ENCODE assay signal across 1 cellular context in genomic region chr3:56818156-56818985, GRCh38.
A peak's percentile ranks its signal among the peaks of the same experiment; 100 is the strongest.
TF ChIP-seq lines count a peak whose summit lies in the region.

No MANE protein-coding gene starts in this region.

TF ChIP-seq in HepG2, 621 proteins besides CTCF, POLR2A, EP300 and RAD21 (continued from another document and continues in another):
- TF ChIP-seq ZNF816 (CRISPR knock-in tag; IDR thresholded peaks at IDR 0.05; ENCODE audit: borderline replicate concordance) (no peak), ZFAT (CRISPR knock-in tag; conservative IDR thresholded peaks at IDR 0.05) (no peak), GABPA (IDR thresholded peaks at IDR 0.05; ENCODE audit: low read depth, low read length) (no peak), GABPA (CRISPR knock-in tag; IDR thresholded peaks at IDR 0.05; ENCODE audit: low read depth) (no peak), ZSCAN22 (CRISPR knock-in tag; IDR thresholded peaks at IDR 0.05) (no peak), DMTF1 (CRISPR knock-in tag; IDR thresholded peaks at IDR 0.05) (no peak), SOX5 (CRISPR knock-in tag; IDR thresholded peaks at IDR 0.05; ENCODE audit: borderline replicate concordance) (peak; percentile 77; the same call in 1 of the 2 replicates), PHF21A (CRISPR knock-in tag; IDR thresholded peaks at IDR 0.05) (peak; percentile 23; the same call in 1 of the 2 replicates), ZSCAN25 (CRISPR knock-in tag; IDR thresholded peaks at IDR 0.05) (0 out of 2 replicates have a peak, but pooled peaks have one; percentile 30), GATAD1 (CRISPR knock-in tag; IDR thresholded peaks at IDR 0.05) (no peak), PAXIP1 (CRISPR knock-in tag; conservative IDR thresholded peaks at IDR 0.05) (peak; percentile 67; the same call in 1 of the 2 replicates), CBX5 (CRISPR knock-in tag; IDR thresholded peaks at IDR 0.05; ENCODE audit: borderline replicate concordance) (no peak), ZNF615 (CRISPR knock-in tag; IDR thresholded peaks at IDR 0.05; ENCODE audit: borderline replicate concordance) (no peak), ELF3 (CRISPR knock-in tag; IDR thresholded peaks at IDR 0.05) (no peak), ZNF546 (CRISPR knock-in tag; conservative IDR thresholded peaks at IDR 0.05) (no peak), KDM4B (CRISPR knock-in tag; IDR thresholded peaks at IDR 0.05) (no peak), FOXA1 (IDR thresholded peaks at IDR 0.05) (no peak), FOXA1 (CRISPR knock-in tag; IDR thresholded peaks at IDR 0.05) (peak; percentile 58; the same call in 1 of the 2 replicates), PHF8 (CRISPR knock-in tag; IDR thresholded peaks at IDR 0.05) (no peak), HMGA1 (CRISPR knock-in tag; conservative IDR thresholded peaks at IDR 0.05) (no peak), ZNF17 (CRISPR knock-in tag; IDR thresholded peaks at IDR 0.05) (no peak), ARNTL (CRISPR knock-in tag; IDR thresholded peaks at IDR 0.05) (no peak), GMEB1 (CRISPR knock-in tag; IDR thresholded peaks at IDR 0.05; ENCODE audit: borderline replicate concordance) (0 out of 2 replicates have a peak, but pooled peaks have one; percentile 9), BCL6 (CRISPR knock-in tag; IDR thresholded peaks at IDR 0.05) (peak; percentile 73), SNAPC2 (CRISPR knock-in tag; IDR thresholded peaks at IDR 0.05) (no peak), RARA (CRISPR knock-in tag; IDR thresholded peaks at IDR 0.05) (peak; percentile 30; the same call in 1 of the 2 replicates), ZNF263 (CRISPR knock-in tag; IDR thresholded peaks at IDR 0.05) (peak; percentile 76), ZNF33B (CRISPR knock-in tag; IDR thresholded peaks at IDR 0.05) (no peak), ZNF136 (CRISPR knock-in tag; IDR thresholded peaks at IDR 0.05; ENCODE audit: low read depth) (no peak), ZNF7 (CRISPR knock-in tag; IDR thresholded peaks at IDR 0.05) (no peak), AHDC1 (CRISPR knock-in tag; IDR thresholded peaks at IDR 0.05; ENCODE audit: borderline replicate concordance) (peak; percentile 53; the same call in 1 of the 2 replicates), WIZ (CRISPR knock-in tag; IDR thresholded peaks at IDR 0.05) (no peak), ZNF3 (CRISPR knock-in tag; IDR thresholded peaks at IDR 0.05) (no peak), CEBPB (IDR thresholded peaks at IDR 0.05; ENCODE audit: borderline replicate concordance, low read depth, low read length) (no peak), RFX1 (IDR thresholded peaks at IDR 0.05) (no peak)
- TF ChIP-seq, protein P1, sequence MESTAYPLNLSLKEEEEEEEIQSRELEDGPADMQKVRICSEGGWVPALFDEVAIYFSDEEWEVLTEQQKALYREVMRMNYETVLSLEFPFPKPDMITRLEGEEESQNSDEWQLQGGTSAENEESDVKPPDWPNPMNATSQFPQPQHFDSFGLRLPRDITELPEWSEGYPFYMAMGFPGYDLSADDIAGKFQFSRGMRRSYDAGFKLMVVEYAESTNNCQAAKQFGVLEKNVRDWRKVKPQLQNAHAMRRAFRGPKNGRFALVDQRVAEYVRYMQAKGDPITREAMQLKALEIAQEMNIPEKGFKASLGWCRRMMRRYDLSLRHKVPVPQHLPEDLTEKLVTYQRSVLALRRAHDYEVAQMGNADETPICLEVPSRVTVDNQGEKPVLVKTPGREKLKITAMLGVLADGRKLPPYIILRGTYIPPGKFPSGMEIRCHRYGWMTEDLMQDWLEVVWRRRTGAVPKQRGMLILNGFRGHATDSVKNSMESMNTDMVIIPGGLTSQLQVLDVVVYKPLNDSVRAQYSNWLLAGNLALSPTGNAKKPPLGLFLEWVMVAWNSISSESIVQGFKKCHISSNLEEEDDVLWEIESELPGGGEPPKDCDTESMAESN (CRISPR knock-in tag; conservative IDR thresholded peaks at IDR 0.05) = no peak
- TF ChIP-seq, protein P2, sequence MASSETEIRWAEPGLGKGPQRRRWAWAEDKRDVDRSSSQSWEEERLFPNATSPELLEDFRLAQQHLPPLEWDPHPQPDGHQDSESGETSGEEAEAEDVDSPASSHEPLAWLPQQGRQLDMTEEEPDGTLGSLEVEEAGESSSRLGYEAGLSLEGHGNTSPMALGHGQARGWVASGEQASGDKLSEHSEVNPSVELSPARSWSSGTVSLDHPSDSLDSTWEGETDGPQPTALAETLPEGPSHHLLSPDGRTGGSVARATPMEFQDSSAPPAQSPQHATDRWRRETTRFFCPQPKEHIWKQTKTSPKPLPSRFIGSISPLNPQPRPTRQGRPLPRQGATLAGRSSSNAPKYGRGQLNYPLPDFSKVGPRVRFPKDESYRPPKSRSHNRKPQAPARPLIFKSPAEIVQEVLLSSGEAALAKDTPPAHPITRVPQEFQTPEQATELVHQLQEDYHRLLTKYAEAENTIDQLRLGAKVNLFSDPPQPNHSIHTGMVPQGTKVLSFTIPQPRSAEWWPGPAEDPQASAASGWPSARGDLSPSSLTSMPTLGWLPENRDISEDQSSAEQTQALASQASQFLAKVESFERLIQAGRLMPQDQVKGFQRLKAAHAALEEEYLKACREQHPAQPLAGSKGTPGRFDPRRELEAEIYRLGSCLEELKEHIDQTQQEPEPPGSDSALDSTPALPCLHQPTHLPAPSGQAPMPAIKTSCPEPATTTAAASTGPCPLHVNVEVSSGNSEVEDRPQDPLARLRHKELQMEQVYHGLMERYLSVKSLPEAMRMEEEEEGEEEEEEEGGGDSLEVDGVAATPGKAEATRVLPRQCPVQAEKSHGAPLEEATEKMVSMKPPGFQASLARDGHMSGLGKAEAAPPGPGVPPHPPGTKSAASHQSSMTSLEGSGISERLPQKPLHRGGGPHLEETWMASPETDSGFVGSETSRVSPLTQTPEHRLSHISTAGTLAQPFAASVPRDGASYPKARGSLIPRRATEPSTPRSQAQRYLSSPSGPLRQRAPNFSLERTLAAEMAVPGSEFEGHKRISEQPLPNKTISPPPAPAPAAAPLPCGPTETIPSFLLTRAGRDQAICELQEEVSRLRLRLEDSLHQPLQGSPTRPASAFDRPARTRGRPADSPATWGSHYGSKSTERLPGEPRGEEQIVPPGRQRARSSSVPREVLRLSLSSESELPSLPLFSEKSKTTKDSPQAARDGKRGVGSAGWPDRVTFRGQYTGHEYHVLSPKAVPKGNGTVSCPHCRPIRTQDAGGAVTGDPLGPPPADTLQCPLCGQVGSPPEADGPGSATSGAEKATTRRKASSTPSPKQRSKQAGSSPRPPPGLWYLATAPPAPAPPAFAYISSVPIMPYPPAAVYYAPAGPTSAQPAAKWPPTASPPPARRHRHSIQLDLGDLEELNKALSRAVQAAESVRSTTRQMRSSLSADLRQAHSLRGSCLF (CRISPR knock-in tag; IDR thresholded peaks at IDR 0.05; ENCODE audit: borderline replicate concordance) = no peak
- TF ChIP-seq, protein P3, sequence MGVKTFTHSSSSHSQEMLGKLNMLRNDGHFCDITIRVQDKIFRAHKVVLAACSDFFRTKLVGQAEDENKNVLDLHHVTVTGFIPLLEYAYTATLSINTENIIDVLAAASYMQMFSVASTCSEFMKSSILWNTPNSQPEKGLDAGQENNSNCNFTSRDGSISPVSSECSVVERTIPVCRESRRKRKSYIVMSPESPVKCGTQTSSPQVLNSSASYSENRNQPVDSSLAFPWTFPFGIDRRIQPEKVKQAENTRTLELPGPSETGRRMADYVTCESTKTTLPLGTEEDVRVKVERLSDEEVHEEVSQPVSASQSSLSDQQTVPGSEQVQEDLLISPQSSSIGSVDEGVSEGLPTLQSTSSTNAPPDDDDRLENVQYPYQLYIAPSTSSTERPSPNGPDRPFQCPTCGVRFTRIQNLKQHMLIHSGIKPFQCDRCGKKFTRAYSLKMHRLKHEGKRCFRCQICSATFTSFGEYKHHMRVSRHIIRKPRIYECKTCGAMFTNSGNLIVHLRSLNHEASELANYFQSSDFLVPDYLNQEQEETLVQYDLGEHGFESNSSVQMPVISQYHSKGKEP (CRISPR knock-in tag; IDR thresholded peaks at IDR 0.05) = no peak
- TF ChIP-seq, protein P4, sequence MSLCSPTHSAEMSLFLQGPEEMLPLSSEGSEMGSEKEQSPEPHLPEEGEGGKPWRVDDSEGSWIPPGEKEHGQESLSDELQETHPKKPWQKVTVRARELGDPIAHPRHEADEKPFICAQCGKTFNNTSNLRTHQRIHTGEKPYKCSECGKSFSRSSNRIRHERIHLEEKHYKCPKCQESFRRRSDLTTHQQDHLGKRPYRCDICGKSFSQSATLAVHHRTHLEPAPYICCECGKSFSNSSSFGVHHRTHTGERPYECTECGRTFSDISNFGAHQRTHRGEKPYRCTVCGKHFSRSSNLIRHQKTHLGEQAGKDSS (CRISPR knock-in tag; IDR thresholded peaks at IDR 0.05; ENCODE audit: borderline replicate concordance, low read depth) = no peak
